In the genomic region with DNA sequence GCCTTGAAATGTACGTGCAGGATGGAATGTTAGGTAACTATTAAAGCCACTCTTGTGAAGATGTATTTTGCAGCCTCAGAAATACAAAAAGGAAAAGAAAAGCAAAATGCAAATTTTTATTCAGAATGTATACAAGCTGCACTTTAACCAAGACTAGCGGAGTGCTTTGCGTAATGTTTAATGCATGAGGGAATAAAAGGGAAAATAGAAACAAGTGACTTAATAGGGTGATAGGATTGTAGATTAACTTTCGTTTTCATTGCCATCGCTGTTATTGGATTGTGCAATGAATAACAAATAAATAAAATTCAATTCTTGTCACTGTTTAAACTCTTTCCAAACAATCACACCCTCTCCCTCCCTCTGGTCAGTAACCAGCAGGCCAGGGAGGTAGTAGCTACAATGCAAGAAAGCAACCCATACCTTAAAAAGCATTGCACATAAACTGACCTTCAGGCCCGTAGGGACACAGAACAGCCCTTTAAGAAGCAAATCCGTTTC, we compare ENCODE assay signal across 8 cellular contexts. TPM values are rescaled to one million over a fixed set of nuclear protein-coding genes. Genes with fewer than 3 reads are reported as not detected.
DNase-seq lines count a peak whose midpoint lies in the region; ATAC-seq, FAIRE-seq and TF ChIP-seq lines count a peak whose summit lies in the region.

No MANE protein-coding gene starts in this region.

- dilution Hi-C loops in keratinocyte (cut with MboI; ENCODE audit: extremely low pct_ligation_motif_present, low sequenced_read_pairs): no loop called here

- peaks cover 23% of the 10 kb centered on the region for H4K20me1 ChIP-seq in keratinocyte (ENCODE audit: control insufficient read depth, extremely low read depth, insufficient read depth, low read length)

- H2AFZ ChIP-seq in keratinocyte (ENCODE audit: control insufficient read depth, low read length): peak overlapping the region; percentile 69

- no peaks in the 10 kb centered on the region for H3K9me3 ChIP-seq in keratinocyte (ENCODE audit: control insufficient read depth, low read depth, low read length)

- peaks cover 0 to 2% of the 10 kb centered on the region in 2 experiments for H3K36me3 ChIP-seq in keratinocyte (ENCODE audit: control insufficient read depth in 2 of 2, extremely low read depth in 1 of 2, insufficient read depth in 2 of 2, low read length in 2 of 2)

- H3K9ac ChIP-seq in keratinocyte (ENCODE audit: control insufficient read depth, extremely low read depth, insufficient read depth, low read length): peak overlapping the region; percentile 87

- peaks cover 30% of the 10 kb centered on the region for H3K36me3 Mint-ChIP-seq in activated T-helper 1 cell treated with anti-CD3 and anti-CD28 coated beads, Interleukin-12 subunit alpha, Interleukin-12 subunit beta, Interleukin-2, Interleukin-4 antibody, amounts not matched to agents 30 ng/mL and 10 ng/mL and 1 ng/mL, durations not matched to agents 14 hours and 24 hours and 36 hours (ENCODE audit: low read depth)

- no peaks in the 10 kb centered on the region for H3K27me3 ChIP-seq in keratinocyte (ENCODE audit: control insufficient read depth, extremely low read depth, insufficient read depth, low read length)

- peaks cover 42% of the 10 kb centered on the region for H3K79me2 ChIP-seq in keratinocyte (ENCODE audit: control insufficient read depth, insufficient read depth, low read length)

- H3K9me1 ChIP-seq in keratinocyte (ENCODE audit: control insufficient read depth, extremely low read depth, insufficient read depth, low read length): peaks cover 3% of the 10 kb centered on the region

- no peak for DNase-seq in activated T-helper 1 cell treated with anti-CD3 and anti-CD28 coated beads, Interleukin-12 subunit alpha, Interleukin-12 subunit beta, Interleukin-2, Interleukin-4 antibody, amounts not matched to agents 30 ng/mL and 10 ng/mL and 1 ng/mL, durations not matched to agents 14 hours and 24 hours and 36 hours (ENCODE audit: low spot score)
- no peak for DNase-seq in keratinocyte (ENCODE audit: low read depth, low spot score)
- no peak for DNase-seq in substantia nigra (lab: John Stamatoyannopoulos, UW)
- no peak for DNase-seq in GM19239 (ENCODE audit: insufficient read length, low spot score)
- no peak for DNase-seq in putamen (ENCODE audit: low spot score)
- no peak for DNase-seq in NCI-H446 (lab: John Stamatoyannopoulos, UW)

- H3K4me1 Mint-ChIP-seq in activated T-helper 1 cell treated with anti-CD3 and anti-CD28 coated beads, Interleukin-12 subunit alpha, Interleukin-12 subunit beta, Interleukin-2, Interleukin-4 antibody, amounts not matched to agents 30 ng/mL and 10 ng/mL and 1 ng/mL, durations not matched to agents 14 hours and 24 hours and 36 hours (ENCODE audit: low read depth): peaks cover 35% of the 10 kb centered on the region

- H3K27ac ChIP-seq in 22Rv1 (peak overlapping the region; percentile 95), keratinocyte (ENCODE audit: control insufficient read depth, insufficient read depth, low read length) (no peak overlapping the region), substantia nigra (ENCODE audit: low read depth, low read length, poor library complexity, severe bottlenecking) (peak overlapping the region; percentile 90)

- no peak for TF ChIP-seq CTCF in 22Rv1 (IDR thresholded peaks at IDR 0.05)
- no peak for TF ChIP-seq CTCF in keratinocyte (optimal IDR thresholded peaks at IDR 0.05 in 1 of 3, IDR thresholded peaks at IDR 0.05 in 1 of 3, conservative IDR thresholded peaks at IDR 0.05 in 1 of 3; ENCODE audit: extremely low read depth in 1 of 3, insufficient read depth in 2 of 3, low read length in 3 of 3)

- peak overlapping the region; percentile 100 for H3K4me3 Mint-ChIP-seq in activated T-helper 1 cell treated with anti-CD3 and anti-CD28 coated beads, Interleukin-12 subunit alpha, Interleukin-12 subunit beta, Interleukin-2, Interleukin-4 antibody, amounts not matched to agents 30 ng/mL and 10 ng/mL and 1 ng/mL, durations not matched to agents 14 hours and 24 hours and 36 hours

- peak overlapping the region; percentile 98 to 100 (median 99) for H3K4me3 ChIP-seq in keratinocyte (ENCODE audit: control insufficient read depth in 2 of 3, extremely low read depth in 1 of 3, insufficient read depth in 2 of 3, low read depth in 1 of 3, low read length in 3 of 3)

- intact Hi-C loops in activated T-helper 1 cell treated with anti-CD3 and anti-CD28 coated beads, Interleukin-12 subunit alpha, Interleukin-12 subunit beta, Interleukin-2, Interleukin-4 antibody, amounts not matched to agents 30 ng/mL and 10 ng/mL and 1 ng/mL, durations not matched to agents 14 hours and 24 hours and 36 hours (cut with micrococcal nuclease): loop anchor here (1.0 to 5.0 kb wide), 9 partner anchors 30 to 550 kb away; partner anchors contain the start of genes FBXO45, RNF168, TNK2 and WDR53

- peaks cover 19% of the 10 kb centered on the region for H3K4me1 ChIP-seq in keratinocyte (ENCODE audit: control insufficient read depth, extremely low read depth, insufficient read depth, low read length)

- H3K27ac Mint-ChIP-seq in activated T-helper 1 cell treated with anti-CD3 and anti-CD28 coated beads, Interleukin-12 subunit alpha, Interleukin-12 subunit beta, Interleukin-2, Interleukin-4 antibody, amounts not matched to agents 30 ng/mL and 10 ng/mL and 1 ng/mL, durations not matched to agents 14 hours and 24 hours and 36 hours: peak overlapping the region; percentile 94

- peak overlapping the region; percentile 73 for H3K4me2 ChIP-seq in keratinocyte (ENCODE audit: control insufficient read depth, extremely low read depth, insufficient read depth, low read depth, low read length)

- no peak for FAIRE-seq in keratinocyte (lab: Jason Lieb, UNC)
- FAIRE-seq in GM19239 (lab: Jason Lieb, UNC): no peak

- H3K27me3 Mint-ChIP-seq in activated T-helper 1 cell treated with anti-CD3 and anti-CD28 coated beads, Interleukin-12 subunit alpha, Interleukin-12 subunit beta, Interleukin-2, Interleukin-4 antibody, amounts not matched to agents 30 ng/mL and 10 ng/mL and 1 ng/mL, durations not matched to agents 14 hours and 24 hours and 36 hours (ENCODE audit: insufficient read depth): no peaks in the 10 kb centered on the region

- peak; percentile 13 for ATAC-seq in GM18517 (IDR thresholded peaks at IDR 0.05; ENCODE audit: unreplicated experiment)

- H3K9me3 Mint-ChIP-seq in activated T-helper 1 cell treated with anti-CD3 and anti-CD28 coated beads, Interleukin-12 subunit alpha, Interleukin-12 subunit beta, Interleukin-2, Interleukin-4 antibody, amounts not matched to agents 30 ng/mL and 10 ng/mL and 1 ng/mL, durations not matched to agents 14 hours and 24 hours and 36 hours: no peaks in the 10 kb centered on the region

RNA-seq across cellular contexts. Expression of gene TFRC, which starts 0.6 kb away (rescaled TPM):
- total RNA-seq in activated T-helper 1 cell treated with anti-CD3 and anti-CD28 coated beads, Interleukin-12 subunit alpha, Interleukin-12 subunit beta, Interleukin-2, Interleukin-4 antibody, amounts not matched to agents 30 ng/mL and 10 ng/mL and 1 ng/mL, durations not matched to agents 14 hours and 24 hours and 36 hours: 791 TPM in 2 replicates
- 57.2 to 125 TPM (median 109 TPM) in 3 replicates for polyA plus RNA-seq in keratinocyte
- 84.5 TPM for polyA plus RNA-seq in keratinocyte (2011; ENCODE audit: low read depth)
- 21.8 and 51.8 TPM in 2 replicates for polyA plus RNA-seq in keratinocyte (2011; cell fraction: cytosol; rRNA removed)
- polyA plus RNA-seq in keratinocyte (2011; cell fraction: nucleus; rRNA removed): 153 and 229 TPM in 2 replicates
- 38.0 and 65.3 TPM in 2 replicates for polyA plus RNA-seq in keratinocyte (2012; ENCODE audit: low replicate concordance)
- polyA minus RNA-seq in keratinocyte: 45.5 to 232 TPM (median 222 TPM) in 3 replicates
- polyA minus RNA-seq in keratinocyte (2011; cell fraction: cytosol; rRNA and poly(A)+ RNA removed): 95.3 TPM
- polyA minus RNA-seq in keratinocyte (2011; cell fraction: nucleus; rRNA and poly(A)+ RNA removed): 311 and 404 TPM in 2 replicates
